17 cellular contexts compared by ENCODE assay signal in the genomic region with DNA sequence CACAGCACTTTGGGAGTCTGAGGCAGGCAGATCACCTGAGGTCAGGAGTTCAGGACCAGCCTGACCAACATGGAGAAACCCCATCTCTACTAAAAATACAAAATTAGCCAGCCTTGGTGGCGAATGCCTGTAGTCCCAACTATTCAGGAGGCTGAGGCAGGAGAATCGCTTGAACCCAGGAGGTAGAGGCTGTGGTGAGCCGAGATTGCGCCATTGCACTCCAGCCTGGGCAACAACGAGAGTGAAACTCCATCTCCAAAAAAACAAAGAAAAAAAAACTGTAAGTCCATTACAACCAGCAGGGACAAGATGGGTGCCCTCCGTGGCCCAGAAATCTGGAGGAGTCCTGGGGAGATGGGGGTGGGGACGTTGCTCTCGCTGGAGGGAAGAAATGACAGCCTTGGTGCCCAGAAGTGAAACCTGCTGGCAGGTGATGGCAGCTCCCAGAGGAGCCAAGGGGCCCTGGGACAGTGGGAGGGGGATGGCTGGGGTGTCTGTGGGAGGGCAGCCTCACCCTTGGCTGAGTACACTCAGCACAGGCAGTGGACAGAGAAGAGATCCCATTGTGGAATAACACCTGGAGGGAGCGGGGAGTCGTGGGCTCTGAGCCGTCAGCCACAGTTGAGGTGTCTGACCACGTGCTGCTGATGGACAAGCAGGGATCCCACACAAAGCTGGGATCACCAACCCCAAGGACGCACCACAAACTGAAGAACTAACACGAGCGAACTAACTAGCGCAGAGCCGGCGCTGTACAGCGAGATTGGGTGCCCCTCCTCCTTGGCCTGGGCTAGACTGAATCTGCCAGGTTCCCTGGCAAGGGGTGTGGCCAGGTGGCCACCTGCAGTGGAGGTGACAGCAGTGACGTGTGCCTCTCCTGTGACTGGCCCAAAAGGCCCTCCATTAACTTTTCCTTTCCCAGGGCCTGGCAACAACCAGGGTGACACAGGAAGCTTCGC. TPM values are rescaled to one million over a fixed set of nuclear protein-coding genes. Genes with fewer than 3 reads are reported as not detected.
DNase-seq lines count a peak whose midpoint lies in the region; ATAC-seq, FAIRE-seq and TF ChIP-seq lines count a peak whose summit lies in the region.
"Had no signal": no experiment of that assay in that cellular context is flagged by ENCODE, and none has a peak within 500 bp of the region (broad histone marks: within the 10 kb centered on the region; RNA-seq: fewer than 3 reads in every experiment).

No MANE protein-coding gene starts in this region.

- H3K4me1 ChIP-seq in colonic mucosa (peaks cover 7% of the 10 kb centered on the region), pancreas (peaks cover 0 to 29% (median 16%) of the 10 kb centered on the region in 3 donors)

- TF ChIP-seq CTCF in colonic mucosa (IDR thresholded peaks at IDR 0.05) (no peak), pancreas (IDR thresholded peaks at IDR 0.05) (no peak)

- no peaks in the 10 kb centered on the region for H3K9me3 ChIP-seq in colonic mucosa
- no peaks in the 10 kb centered on the region for H3K9me3 ChIP-seq in pancreas
- H3K9me3 ChIP-seq: A549, neutrophil, right lobe of liver had no signal

- intact Hi-C loops in colonic mucosa (cut with DNase I) (no loop called here), pancreas (cut with DNase I) (no loop called here)

- H3K36me3 ChIP-seq in colonic mucosa (no peaks in the 10 kb centered on the region), pancreas (no peaks in the 10 kb centered on the region)
- H3K36me3 ChIP-seq: neutrophil, right lobe of liver had no signal

- H3K4me3 ChIP-seq in colonic mucosa (no peak overlapping the region), pancreas (peak overlapping the region in 1 of 4 donors; percentile 25)
- H3K4me3 ChIP-seq: A549, coronary artery, GM23248, right lobe of liver had no signal

- DNase-seq in NCI-H146 (lab: John Stamatoyannopoulos, UW) (peak; percentile 35), NCI-H146 treated with DMSO at 0.1 percent for 48 hours (lab: John Stamatoyannopoulos, UW; ENCODE audit: unreplicated experiment) (no peak), NCI-H1105 (lab: John Stamatoyannopoulos, UW) (peak; percentile 57), colonic mucosa (peak; percentile 82), pancreas (peak; percentile 79 to 96 (median 91)), dermis blood vessel endothelial cell (no peak), DMS79 treated with DMSO at 0.1 percent for 48 hours (lab: John Stamatoyannopoulos, UW) (no peak), NCI-H82 treated with DMSO at 0.1 percent for 48 hours (lab: John Stamatoyannopoulos, UW; ENCODE audit: unreplicated experiment) (no peak)
- DNase-seq: activated CD4-positive, alpha-beta memory T cell treated with anti-CD3 and anti-CD28 coated beads, Interleukin-2, amount 10 ng/mL, durations not matched to agents 7 days and 5 days; anterior cingulate cortex; GM23248; mammary epithelial cell; right lobe of liver; stimulated activated CD4-positive, alpha-beta T cell treated with anti-CD3 and anti-CD28 coated beads, Interleukin-4, amount 100 ng/mL, for 1 hour had no signal

- ATAC-seq in pancreas: peak; percentile 54 to 68 (median 64)
- ATAC-seq: A549, right lobe of liver had no signal

- H3K27me3 ChIP-seq in colonic mucosa (no peaks in the 10 kb centered on the region), pancreas (no peaks in the 10 kb centered on the region)
- H3K27me3 ChIP-seq: right lobe of liver had no signal

- WGBS in pancreas, 2 donors: 36 to 38% methylated on average over 21 of the region's 21 CpGs

- FAIRE-seq in pancreas (lab: Jason Lieb, UNC): no peak
- FAIRE-seq: A549 had no signal

- H3K9ac ChIP-seq in colonic mucosa (ENCODE audit: low read depth in 2 of 2, low read length in 2 of 2): peak overlapping the region in 1 of 2 donors; percentile 47
- H3K9ac ChIP-seq: GM23248 had no signal

- H3K27ac ChIP-seq in colonic mucosa (no peak overlapping the region), pancreas (peak overlapping the region; percentile 66 to 81 (median 71))
- H3K27ac ChIP-seq: A549, coronary artery, GM23248, neutrophil, right lobe of liver had no signal

RNA-seq across cellular contexts. Expression of gene BAHCC1, which starts 46.9 kb away (rescaled TPM):
- 10 to 100 TPM; 12.5 to 26.3 TPM for total RNA-seq in colonic mucosa
- 10 to 100 TPM in 2 of 6 donors, 1 to 10 TPM in 4; 8.0 to 11.5 (median 9.6) TPM for total RNA-seq in pancreas
- polyA plus RNA-seq in pancreas: 10 to 100 TPM; 11.4 to 24.1 TPM
- 4.8 and 19.3 TPM in 2 replicates for total RNA-seq in dermis blood vessel endothelial cell

RNA-seq across cellular contexts. Expression of gene SLC38A10, which starts 53.3 kb away (rescaled TPM):
- total RNA-seq in colonic mucosa (100 to 1,000 TPM in 1 of 2 donors, 10 to 100 TPM in 1; 67.5 to 139 TPM), pancreas (100 to 1,000 TPM in 1 of 6 donors, 10 to 100 TPM in 5; 72.8 to 119 (median 95.7) TPM), dermis blood vessel endothelial cell (101 and 106 TPM in 2 replicates)
- 100 to 1,000 TPM; 138 to 190 TPM for polyA plus RNA-seq in pancreas

Comparison
In these comparisons a context has a peak if more than half of its experiments do, and no peak if none do; other contexts are left out.
1. DNase-seq: peak in NCI-H146 (single experiment), NCI-H1105 (single experiment), colonic mucosa (single experiment) and pancreas (6 of 6); none in NCI-H146 treated with DMSO at 0.1 percent for 48 hours (single experiment), dermis blood vessel endothelial cell (single experiment), DMS79 treated with DMSO at 0.1 percent for 48 hours (single experiment) and NCI-H82 treated with DMSO at 0.1 percent for 48 hours (single experiment).